25 cellular contexts compared by ENCODE assay signal in the genomic region with DNA sequence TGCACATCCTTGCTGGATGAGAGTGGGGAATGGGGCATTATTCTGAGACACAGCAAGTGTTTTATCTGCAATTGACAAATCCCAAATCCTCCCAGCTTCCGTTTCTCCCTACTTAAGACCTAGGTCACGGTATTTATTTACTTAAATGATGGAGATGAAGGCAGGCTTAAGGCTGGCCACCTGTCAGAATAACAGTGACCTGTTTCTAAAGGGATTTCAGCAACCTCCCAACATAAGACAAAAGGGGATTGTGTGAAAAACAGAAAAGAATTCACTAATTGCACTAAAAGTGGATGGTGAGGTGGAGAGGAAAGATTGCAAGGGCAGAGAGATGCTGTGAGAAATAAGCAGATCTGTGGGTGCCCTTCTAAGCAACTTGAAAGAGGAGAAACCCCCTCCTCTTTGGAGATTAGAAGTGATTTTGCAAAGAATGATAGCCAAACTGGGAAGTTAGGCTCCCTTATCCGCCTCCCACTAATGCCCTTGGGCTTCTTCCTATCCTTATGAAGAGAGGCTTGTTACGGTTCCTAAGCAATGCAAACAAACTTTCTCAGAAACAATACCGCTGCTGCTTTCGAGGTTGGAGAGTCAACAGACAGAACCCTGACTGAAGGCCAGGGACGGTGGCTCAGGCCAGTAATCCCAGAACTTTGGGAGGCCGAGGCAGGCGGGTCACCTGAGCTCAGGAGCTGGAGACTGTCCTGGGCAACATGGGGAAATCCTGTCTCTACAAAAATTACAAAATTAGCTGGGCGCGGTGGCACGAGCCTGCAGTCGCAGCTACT.
DNase-seq lines count a peak whose midpoint lies in the region; ATAC-seq and TF ChIP-seq lines count a peak whose summit lies in the region.
"Had no signal": no experiment of that assay in that cellular context is flagged by ENCODE, and none has a peak within 500 bp of the region (broad histone marks: within the 10 kb centered on the region; RNA-seq: fewer than 3 reads in every experiment).

No MANE protein-coding gene starts in this region.

- CTCF ChIA-PET in PC-3 (lab: Charles Lee) = no interaction called here

- no peak overlapping the region for H4K8ac ChIP-seq in neuronal stem cell (ENCODE audit: low read depth, low read length)

- H3F3A ChIP-seq in PC-3 (ENCODE audit: low read length, unreplicated experiment) = no peaks in the 10 kb centered on the region

- H2BK15ac ChIP-seq in neuronal stem cell (ENCODE audit: low read length) = no peak overlapping the region

- no peaks in the 10 kb centered on the region for H3K79me1 ChIP-seq in neuronal stem cell (ENCODE audit: low read depth, low read length)

- H3K4me1 ChIP-seq in PC-3 (ENCODE audit: insufficient read depth, low read length) (no peaks in the 10 kb centered on the region), left ventricle myocardium inferior (peaks cover 11% of the 10 kb centered on the region), neuronal stem cell (ENCODE audit: control insufficient read depth in 2 of 2, insufficient read depth in 1 of 2, low read depth in 1 of 2, low read length in 2 of 2) (peaks cover 0 to 18% of the 10 kb centered on the region in 2 donors)
- H3K4me1 ChIP-seq: foreskin keratinocyte, SJSA1, tibial artery had no signal

- H3K9ac ChIP-seq in PC-3 (ENCODE audit: low read length) (no peak overlapping the region), neuronal stem cell (ENCODE audit: low read depth, low read length, poor library complexity) (no peak overlapping the region)
- H3K9ac ChIP-seq: BLaER1 treated with 17β-estradiol and CSF1 and Interleukin-3, amounts not matched to agents 10 nM and 100 nM had no signal

- H2BK12ac ChIP-seq in neuronal stem cell (ENCODE audit: low read length) = no peak overlapping the region

- H3K23ac ChIP-seq in neuronal stem cell (ENCODE audit: low read depth, low read length, poor library complexity) = no peak overlapping the region

- H3K27me3 ChIP-seq in PC-3 (ENCODE audit: low read length) (peaks cover 9% of the 10 kb centered on the region), left ventricle myocardium inferior (ENCODE audit: low read depth) (no peaks in the 10 kb centered on the region), neuronal stem cell (ENCODE audit: control insufficient read depth in 3 of 3, insufficient read depth in 3 of 3, low read depth in 1 of 3, low read length in 3 of 3) (no peaks in the 10 kb centered on the region)
- H3K27me3 ChIP-seq: BLaER1 treated with 17β-estradiol and CSF1 and Interleukin-3, amounts not matched to agents 10 nM and 100 nM; foreskin keratinocyte; tibial artery had no signal

- H3K36me3 ChIP-seq in PC-3 (ENCODE audit: low read depth, low read length) = no peaks in the 10 kb centered on the region
- H3K36me3 ChIP-seq in left ventricle myocardium inferior = no peaks in the 10 kb centered on the region
- no peaks in the 10 kb centered on the region for H3K36me3 ChIP-seq in neuronal stem cell (replicated peaks in 1 of 2; ENCODE audit: control insufficient read depth in 2 of 2, insufficient read depth in 2 of 2, low read length in 2 of 2)
- H3K36me3 ChIP-seq: BLaER1 treated with 17β-estradiol and CSF1 and Interleukin-3, amounts not matched to agents 10 nM and 100 nM; SJSA1; tibial artery had no signal

- BruUV-seq in PC-3 (replicated peaks; lab: Mats Ljungman, UMichigan) = no TSS peak

- no peak overlapping the region for H4K91ac ChIP-seq in neuronal stem cell (ENCODE audit: low read depth, low read length, poor library complexity)

- TF ChIP-seq CTCF in PC-3 (conservative IDR thresholded peaks at IDR 0.05; ENCODE audit: low read depth, low read length) (no peak), left ventricle myocardium inferior (IDR thresholded peaks at IDR 0.05; ENCODE audit: borderline replicate concordance) (no peak), GM10266 (IDR thresholded peaks at IDR 0.05; ENCODE audit: control insufficient read depth, insufficient read depth, low read depth, missing control alignments) (no peak)

- H3K27ac ChIP-seq in PC-3 (ENCODE audit: low read length) (no peak overlapping the region), left ventricle myocardium inferior (replicated peaks) (peak overlapping the region; percentile 35), neuronal stem cell (replicated peaks; ENCODE audit: low read length) (peak overlapping the region; percentile 75)
- H3K27ac ChIP-seq: BLaER1 treated with 17β-estradiol and CSF1 and Interleukin-3, amounts not matched to agents 10 nM and 100 nM; foreskin keratinocyte; SJSA1; tibial artery had no signal

- H3K4me3 ChIP-seq in PC-3 (ENCODE audit: low read length) = no peak overlapping the region
- H3K4me3 ChIP-seq in left ventricle myocardium inferior = no peak overlapping the region
- H3K4me3 ChIP-seq in neuronal stem cell (ENCODE audit: low read length in 2 of 2) = no peak overlapping the region
- H3K4me3 ChIP-seq: BLaER1 treated with 17β-estradiol and CSF1 and Interleukin-3, amounts not matched to agents 10 nM and 100 nM; GM12878; SJSA1; smooth muscle cell; tibial artery had no signal

- DNase-seq in Right ventricle myocardium superior (peak; percentile 42), left cardiac atrium (no peak), PC-3 (peak; percentile 1), left ventricle myocardium inferior (no peak), neuronal stem cell (ENCODE audit: low spot score) (peak; percentile 63), DMS79 treated with DMSO at 0.1 percent for 48 hours (lab: John Stamatoyannopoulos, UW) (no peak), cerebellar nuclear complex (lab: John Stamatoyannopoulos, UW) (no peak), GM10266 (ENCODE audit: extremely low spot score) (no peak)
- DNase-seq: activated CD4-positive, alpha-beta memory T cell treated with anti-CD3 and anti-CD28 coated beads for 36 hours; activated gamma-delta T cell; dermis blood vessel endothelial cell; foreskin keratinocyte; GF-D8; Kasumi-1; left colon; NCI-H1105; NCI-H510A treated with DMSO at 0.1 percent for 48 hours; stimulated activated CD4-positive, alpha-beta T cell treated with anti-CD3 and anti-CD28 coated beads, Interleukin-2, amount 100 ng/mL, for 48 hours; stimulated activated naive CD8-positive, alpha-beta T cell treated with anti-CD3 and anti-CD28 coated beads, Interleukin-15, Interleukin-2, amounts not matched to agents 100 U/mL and 50 U/mL, for 24 hours; T-helper 2 cell; tibial artery had no signal

- intact Hi-C loops in Right ventricle myocardium superior (cut with DNase I) (no loop called here), left cardiac atrium (cut with DNase I) (no loop called here), PC-3 (cut with micrococcal nuclease) (no loop called here), left ventricle myocardium inferior (cut with micrococcal nuclease) (no loop called here)

- H3K9me3 ChIP-seq in PC-3 (ENCODE audit: low read length) = no peaks in the 10 kb centered on the region
- no peaks in the 10 kb centered on the region for H3K9me3 ChIP-seq in left ventricle myocardium inferior (replicated peaks)
- no peaks in the 10 kb centered on the region for H3K9me3 ChIP-seq in neuronal stem cell (replicated peaks in 1 of 2; ENCODE audit: control insufficient read depth in 2 of 2, insufficient read depth in 1 of 2, low read depth in 1 of 2, low read length in 2 of 2)
- H3K9me3 ChIP-seq: BLaER1 treated with 17β-estradiol and CSF1 and Interleukin-3, amounts not matched to agents 10 nM and 100 nM; SJSA1; tibial artery had no signal

- no peak overlapping the region for H2BK5ac ChIP-seq in neuronal stem cell (ENCODE audit: low read length)

- POLR2A ChIA-PET in PC-3 (lab: Charles Lee; ENCODE audit: unreplicated experiment) = no interaction called here

- H2BK120ac ChIP-seq in neuronal stem cell (ENCODE audit: low read depth, low read length) = no peak overlapping the region

- H2AFZ ChIP-seq in PC-3 (ENCODE audit: low read length) (no peak overlapping the region), neuronal stem cell (ENCODE audit: low read length) (no peak overlapping the region)

- H4K20me1 ChIP-seq in PC-3 (ENCODE audit: low read length) = no peaks in the 10 kb centered on the region
- H4K20me1 ChIP-seq: BLaER1 treated with 17β-estradiol and CSF1 and Interleukin-3, amounts not matched to agents 10 nM and 100 nM had no signal

- no peak overlapping the region for H2AK5ac ChIP-seq in neuronal stem cell (ENCODE audit: low read depth, low read length)

- no peak overlapping the region for H3K4ac ChIP-seq in neuronal stem cell (ENCODE audit: low read length)

- H3K4me2 ChIP-seq in PC-3 (ENCODE audit: low read length) (no peak overlapping the region), neuronal stem cell (ENCODE audit: insufficient read depth, low read length, poor library complexity, severe bottlenecking) (no peak overlapping the region)
- H3K4me2 ChIP-seq: smooth muscle cell had no signal

- WGBS in neuronal stem cell (ENCODE audit: extremely low coverage in 2 of 2, insufficient read length in 2 of 2, insufficient replicate concordance in 1 of 2), 2 donors = no CpG with 5 or more reads among the region's 13 CpGs

- H3K9me2 ChIP-seq in PC-3 (replicated peaks; ENCODE audit: low read length) = no peaks in the 10 kb centered on the region

- no peaks in the 10 kb centered on the region for H3K79me2 ChIP-seq in PC-3 (ENCODE audit: low read length)

- no peak overlapping the region for H3K14ac ChIP-seq in neuronal stem cell (ENCODE audit: low read length)

- no peak overlapping the region for H3K18ac ChIP-seq in neuronal stem cell (ENCODE audit: low read length)

- ATAC-seq in Right ventricle myocardium superior (ENCODE audit: poor library complexity) (peak; percentile 96), left cardiac atrium (no peak), PC-3 (no peak)
- ATAC-seq: foreskin keratinocyte; GM12878; left colon; stimulated activated naive CD8-positive, alpha-beta T cell treated with anti-CD3 and anti-CD28 coated beads, Interleukin-15, Interleukin-2, amounts not matched to agents 100 U/mL and 50 U/mL, for 24 hours had no signal

Comparison
In these comparisons a context has a peak if more than half of its experiments do, and no peak if none do; other contexts are left out.
1. DNase-seq: peak in Right ventricle myocardium superior (single experiment), PC-3 (single experiment) and neuronal stem cell (single experiment); none in left cardiac atrium (single experiment), left ventricle myocardium inferior (single experiment), DMS79 treated with DMSO at 0.1 percent for 48 hours (single experiment), cerebellar nuclear complex (0 of 2) and GM10266 (single experiment).